ENCODE assay signal across 8 cellular contexts in the genomic region with DNA sequence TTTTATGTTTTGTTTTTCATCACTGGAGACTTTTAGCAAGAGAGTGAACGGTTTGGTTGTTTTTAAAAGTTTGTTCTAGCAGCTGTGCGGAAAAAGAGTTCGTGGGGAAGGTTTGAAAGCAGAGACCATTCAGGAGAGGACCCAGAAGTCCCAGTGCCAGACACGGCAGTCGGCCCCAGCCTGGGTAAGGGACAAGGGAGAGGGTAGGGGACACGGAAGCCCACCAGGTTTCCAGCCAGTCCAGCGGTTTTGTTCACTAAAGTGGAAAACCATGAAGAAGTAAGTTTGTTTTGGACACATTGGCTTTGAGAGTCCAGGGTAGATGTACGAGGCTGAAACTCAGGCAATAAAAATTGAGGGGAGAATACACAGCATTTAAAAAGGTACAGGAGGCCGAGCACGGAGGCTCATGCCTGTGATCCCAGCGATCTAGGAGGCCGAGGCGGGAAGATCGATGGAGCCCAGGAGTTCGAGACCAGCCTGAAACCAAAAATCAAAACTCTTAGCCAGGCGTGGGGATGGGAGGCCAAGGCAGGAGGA. TPM values are rescaled to one million over a fixed set of nuclear protein-coding genes. Genes with fewer than 3 reads are reported as not detected.
DNase-seq lines count a peak whose midpoint lies in the region; ATAC-seq, FAIRE-seq and TF ChIP-seq lines count a peak whose summit lies in the region.

No MANE protein-coding gene starts in this region.

- H3K36me3 ChIP-seq in SJSA1 (no peaks in the 10 kb centered on the region), rectal smooth muscle tissue (ENCODE audit: control insufficient read depth, insufficient read depth, low read length) (peaks cover 3% of the 10 kb centered on the region)

- TF ChIP-seq CTCF in fibroblast of mammary gland (conservative IDR thresholded peaks at IDR 0.05; ENCODE audit: control insufficient read depth, insufficient read depth, low read depth, low read length): no peak

- H3K27me3 ChIP-seq in SJSA1 (replicated peaks) (no peaks in the 10 kb centered on the region), rectal smooth muscle tissue (ENCODE audit: control insufficient read depth, insufficient read depth, low read length) (no peaks in the 10 kb centered on the region)

- FAIRE-seq in GM12892 (lab: Jason Lieb, UNC) (peak; percentile 40), frontal cortex (lab: Jason Lieb, UNC) (no peak)

- H3K4me3 ChIP-seq in SJSA1 (peak overlapping the region; percentile 7), fibroblast of mammary gland (ENCODE audit: control insufficient read depth, low read depth, low read length) (peak overlapping the region; percentile 47), rectal smooth muscle tissue (ENCODE audit: low read length) (peak overlapping the region; percentile 83)

- no peak for TF ChIP-seq POLR2A in GM12892 (IDR thresholded peaks at IDR 0.05; ENCODE audit: low read depth, low read length)

- H3K9ac ChIP-seq in rectal smooth muscle tissue (ENCODE audit: low read length): no peak overlapping the region

- no peak for DNase-seq in GM12892 (ENCODE audit: insufficient read length)
- no peak for DNase-seq in SJSA1 (ENCODE audit: low read depth in 1 of 2, low spot score in 2 of 2)
- DNase-seq in fibroblast of mammary gland (ENCODE audit: low read depth): no peak
- no peak for DNase-seq in stimulated activated naive CD4-positive, alpha-beta T cell (lab: John Stamatoyannopoulos, UW)
- DNase-seq in frontal cortex (ENCODE audit: low spot score in 2 of 2): no peak

- ATAC-seq in HG02981 (IDR thresholded peaks at IDR 0.05; ENCODE audit: unreplicated experiment) (no peak), GM18909 (IDR thresholded peaks at IDR 0.05; ENCODE audit: poor library complexity, unreplicated experiment) (no peak)

- H3K27ac ChIP-seq in SJSA1 (peak overlapping the region; percentile 77), rectal smooth muscle tissue (ENCODE audit: low read depth, low read length) (peak overlapping the region; percentile 76)

- no peaks in the 10 kb centered on the region for H3K9me3 ChIP-seq in SJSA1 (replicated peaks)

- H3K4me1 ChIP-seq in SJSA1 (replicated peaks) (peaks cover 18% of the 10 kb centered on the region), rectal smooth muscle tissue (ENCODE audit: control insufficient read depth, insufficient read depth, low read length) (peaks cover 6% of the 10 kb centered on the region)

RNA-seq across cellular contexts. Expression of a gene that starts 36.4 kb away (rescaled TPM):
- 3.9 TPM for polyA plus RNA-seq in GM12892 (2012; ENCODE audit: missing spikeins)
- 44.0 and 54.5 TPM in 2 replicates for total RNA-seq in SJSA1 (2014; rRNA removed; shearing (Covaris generic))
- 34.6 TPM for total RNA-seq in frontal cortex

RNA-seq across cellular contexts. Expression of a gene that starts 56.8 kb away (rescaled TPM):
- polyA plus RNA-seq in GM12892 (2012; ENCODE audit: missing spikeins): not detected
- 2.5 and 3.1 TPM in 2 replicates for total RNA-seq in SJSA1 (2014; rRNA removed; shearing (Covaris generic))
- 3.3 TPM for total RNA-seq in frontal cortex

Comparison
In these comparisons a context has a peak if more than half of its experiments do, and no peak if none do; other contexts are left out.
1. H3K4me3 ChIP-seq: peak in every context shown above with its lines; median percentile 83 in rectal smooth muscle tissue; 47 in fibroblast of mammary gland; 7 in SJSA1.